Comparison of ENCODE assay signal across 18 cellular contexts in genomic region chr12:19434538-19434937, GRCh38. TPM values are rescaled to one million over a fixed set of nuclear protein-coding genes. Genes with fewer than 3 reads are reported as not detected.
DNase-seq lines count a peak whose midpoint lies in the region; ATAC-seq, FAIRE-seq and TF ChIP-seq lines count a peak whose summit lies in the region.
"Had no signal": no experiment of that assay in that cellular context is flagged by ENCODE, and none has a peak within 500 bp of the region (broad histone marks: within the 10 kb centered on the region; RNA-seq: fewer than 3 reads in every experiment).

No MANE protein-coding gene starts in this region.

- no peaks in the 10 kb centered on the region for H4K20me1 ChIP-seq in DND-41 (ENCODE audit: insufficient read depth, low read length)
- H4K20me1 ChIP-seq: BLaER1 treated with 17β-estradiol and CSF1 and Interleukin-3, amounts not matched to agents 10 nM and 100 nM had no signal

- peak overlapping the region; percentile 16 for H3K4me3 Mint-ChIP-seq in activated naive CD8-positive, alpha-beta T cell treated with anti-CD3 and anti-CD28 coated beads, Interleukin-2, amount 10 ng/mL, durations not matched to agents 7 days and 5 days
- H3K4me3 Mint-ChIP-seq: activated naive CD4-positive, alpha-beta T cell treated with anti-CD3 and anti-CD28 coated beads, Interleukin-2, amount 50 U/mL, for 24 hours had no signal

- H3K36me3 Mint-ChIP-seq in activated naive CD8-positive, alpha-beta T cell treated with anti-CD3 and anti-CD28 coated beads, Interleukin-2, amount 10 ng/mL, durations not matched to agents 7 days and 5 days: peaks cover 10% of the 10 kb centered on the region
- H3K36me3 Mint-ChIP-seq: activated naive CD4-positive, alpha-beta T cell treated with anti-CD3 and anti-CD28 coated beads, Interleukin-2, amount 50 U/mL, for 24 hours; naive B cell had no signal

- H3K27ac Mint-ChIP-seq in activated naive CD8-positive, alpha-beta T cell treated with anti-CD3 and anti-CD28 coated beads, Interleukin-2, amount 10 ng/mL, durations not matched to agents 7 days and 5 days: peak overlapping the region; percentile 94
- H3K27ac Mint-ChIP-seq: activated naive CD4-positive, alpha-beta T cell treated with anti-CD3 and anti-CD28 coated beads, Interleukin-2, amount 50 U/mL, for 24 hours had no signal

- in situ Hi-C loops in brain microvascular endothelial cell (cut with HindIII; ENCODE audit: low pct_ligation_motif_present, low sequenced_read_pairs): no loop called here

- peaks cover 90% of the 10 kb centered on the region for H3K4me1 ChIP-seq in DND-41 (ENCODE audit: insufficient read depth, low read length)

- no peak for TF ChIP-seq CTCF in DND-41 (IDR thresholded peaks at IDR 0.05; ENCODE audit: borderline replicate concordance, extremely low read depth, low read length, poor library complexity, severe bottlenecking)
- no peak for TF ChIP-seq CTCF in brain microvascular endothelial cell (IDR thresholded peaks at IDR 0.05; ENCODE audit: low read depth, low read length, missing control alignments)

- peak; percentile 70 for ATAC-seq in DND-41 (ENCODE audit: insufficient read depth, low read depth)
- ATAC-seq in activated naive CD8-positive, alpha-beta T cell treated with anti-CD3 and anti-CD28 coated beads, Interleukin-2, amount 10 ng/mL, durations not matched to agents 7 days and 5 days (ENCODE audit: low read depth): peak; percentile 34
- ATAC-seq in HG02870 (IDR thresholded peaks at IDR 0.05; ENCODE audit: unreplicated experiment): no peak
- no peak for ATAC-seq in GM21367 (IDR thresholded peaks at IDR 0.05; ENCODE audit: unreplicated experiment)
- ATAC-seq: activated CD4-positive, CD25-positive, alpha-beta regulatory T cell treated with anti-CD3 and anti-CD28 coated beads, Interleukin-2, amount 50 U/mL, for 24 hours; heart right ventricle; SK-N-SH treated with all-trans-retinoic acid at 6 μM for 48 hours had no signal

- H3K27me3 ChIP-seq in DND-41 (ENCODE audit: insufficient read depth, low read length, poor library complexity) (no peaks in the 10 kb centered on the region), brain microvascular endothelial cell (replicated peaks) (no peaks in the 10 kb centered on the region)
- H3K27me3 ChIP-seq: BLaER1 treated with 17β-estradiol and CSF1 and Interleukin-3, amounts not matched to agents 10 nM and 100 nM; heart right ventricle had no signal

- peaks cover 2% of the 10 kb centered on the region for H3K9me3 Mint-ChIP-seq in activated naive CD8-positive, alpha-beta T cell treated with anti-CD3 and anti-CD28 coated beads, Interleukin-2, amount 10 ng/mL, durations not matched to agents 7 days and 5 days
- H3K9me3 Mint-ChIP-seq: activated naive CD4-positive, alpha-beta T cell treated with anti-CD3 and anti-CD28 coated beads, Interleukin-2, amount 50 U/mL, for 24 hours had no signal

- peak; percentile 65 for DNase-seq in DND-41
- DNase-seq in GM19239 (ENCODE audit: insufficient read length, low spot score): no peak
- no peak for DNase-seq in activated naive CD8-positive, alpha-beta T cell treated with anti-CD3 and anti-CD28 coated beads, Interleukin-2, amount 10 ng/mL, durations not matched to agents 7 days and 5 days
- no peak for DNase-seq in brain microvascular endothelial cell
- no peak for DNase-seq in stimulated activated CD4-positive, alpha-beta T cell treated with anti-CD3 and anti-CD28 coated beads, Interleukin-4, amount 100 ng/mL, for 24 hours
- DNase-seq: heart right ventricle; Karpas-422; naive B cell; OCI-M1; stimulated activated CD4-positive, alpha-beta T cell treated with anti-CD3 and anti-CD28 coated beads, Interleukin-4, amount 100 ng/mL, for 1 hour; stimulated activated naive CD4-positive, alpha-beta T cell treated with Interleukin-2 at 50 U/mL for 16 hours had no signal

- H3K4me3 ChIP-seq in DND-41 (ENCODE audit: low read depth in 1 of 2, low read length in 2 of 2): no peak overlapping the region
- H3K4me3 ChIP-seq in brain microvascular endothelial cell (ENCODE audit: low read depth, low read length): no peak overlapping the region
- H3K4me3 ChIP-seq: BLaER1 treated with 17β-estradiol and CSF1 and Interleukin-3, amounts not matched to agents 10 nM and 100 nM; heart right ventricle had no signal

- POLR2A ChIA-PET in activated naive CD8-positive, alpha-beta T cell treated with anti-CD3 and anti-CD28 coated beads, Interleukin-2, amount 10 ng/mL, durations not matched to agents 7 days and 5 days (lab: Charles Lee): interaction anchor here (0.7 kb wide), 1 partner anchor 33 kb away, joined by 4 read pairs; no protein-coding TSS in a partner anchor

- FAIRE-seq in GM19239 (lab: Jason Lieb, UNC): peak; percentile 65

- H3K4me2 ChIP-seq in DND-41 (ENCODE audit: insufficient read depth, low read length): peak overlapping the region; percentile 30

- H3K4me1 Mint-ChIP-seq in activated naive CD8-positive, alpha-beta T cell treated with anti-CD3 and anti-CD28 coated beads, Interleukin-2, amount 10 ng/mL, durations not matched to agents 7 days and 5 days: peaks cover 42% of the 10 kb centered on the region

- no peak overlapping the region for H2AFZ ChIP-seq in DND-41 (ENCODE audit: low read depth, low read length)

- no peaks in the 10 kb centered on the region for H3K27me3 Mint-ChIP-seq in activated naive CD8-positive, alpha-beta T cell treated with anti-CD3 and anti-CD28 coated beads, Interleukin-2, amount 10 ng/mL, durations not matched to agents 7 days and 5 days
- H3K27me3 Mint-ChIP-seq: activated naive CD4-positive, alpha-beta T cell treated with anti-CD3 and anti-CD28 coated beads, Interleukin-2, amount 50 U/mL, for 24 hours had no signal

- H3K79me2 ChIP-seq in DND-41 (ENCODE audit: insufficient read depth, low read length): peaks cover 11% of the 10 kb centered on the region; the same call in 1 of the 2 replicates

- no peaks in the 10 kb centered on the region for H3K36me3 ChIP-seq in DND-41 (ENCODE audit: insufficient read depth, low read length)
- no peaks in the 10 kb centered on the region for H3K36me3 ChIP-seq in KOPT-K1 (ENCODE audit: insufficient read depth, low read length)
- H3K36me3 ChIP-seq in brain microvascular endothelial cell (replicated peaks): no peaks in the 10 kb centered on the region
- H3K36me3 ChIP-seq: BLaER1 treated with 17β-estradiol and CSF1 and Interleukin-3, amounts not matched to agents 10 nM and 100 nM; heart right ventricle had no signal

- peak overlapping the region; percentile 97 for H3K27ac ChIP-seq in DND-41 (ENCODE audit: low read length)
- peak overlapping the region; percentile 80 for H3K27ac ChIP-seq in KOPT-K1 (ENCODE audit: low read depth, low read length, poor library complexity, severe bottlenecking)
- H3K27ac ChIP-seq in brain microvascular endothelial cell: no peak overlapping the region
- H3K27ac ChIP-seq: BLaER1 treated with 17β-estradiol and CSF1 and Interleukin-3, amounts not matched to agents 10 nM and 100 nM; heart right ventricle had no signal

- H3K9ac ChIP-seq in DND-41 (ENCODE audit: low read depth, low read length): peak overlapping the region; percentile 53
- H3K9ac ChIP-seq: BLaER1 treated with 17β-estradiol and CSF1 and Interleukin-3, amounts not matched to agents 10 nM and 100 nM had no signal

- H3K9me3 ChIP-seq in DND-41 (ENCODE audit: insufficient read depth, low read length, severe bottlenecking) (no peaks in the 10 kb centered on the region), KOPT-K1 (ENCODE audit: insufficient read depth, low read length, poor library complexity, severe bottlenecking) (no peaks in the 10 kb centered on the region)

RNA-seq across cellular contexts. Expression of gene AEBP2, which starts 4.8 kb away (rescaled TPM):
- 10 to 100 TPM; 60.3 to 62.7 TPM for total RNA-seq in activated naive CD8-positive, alpha-beta T cell treated with anti-CD3 and anti-CD28 coated beads, Interleukin-2, amount 10 ng/mL, durations not matched to agents 7 days and 5 days

Comparison
In these comparisons a context has a peak if more than half of its experiments do, and no peak if none do; other contexts are left out.
1. ATAC-seq: peak in DND-41 (single experiment) and activated naive CD8-positive, alpha-beta T cell treated with anti-CD3 and anti-CD28 coated beads, Interleukin-2, amount 10 ng/mL, durations not matched to agents 7 days and 5 days (single experiment); none in HG02870 (single experiment) and GM21367 (single experiment).